In the genomic region with DNA sequence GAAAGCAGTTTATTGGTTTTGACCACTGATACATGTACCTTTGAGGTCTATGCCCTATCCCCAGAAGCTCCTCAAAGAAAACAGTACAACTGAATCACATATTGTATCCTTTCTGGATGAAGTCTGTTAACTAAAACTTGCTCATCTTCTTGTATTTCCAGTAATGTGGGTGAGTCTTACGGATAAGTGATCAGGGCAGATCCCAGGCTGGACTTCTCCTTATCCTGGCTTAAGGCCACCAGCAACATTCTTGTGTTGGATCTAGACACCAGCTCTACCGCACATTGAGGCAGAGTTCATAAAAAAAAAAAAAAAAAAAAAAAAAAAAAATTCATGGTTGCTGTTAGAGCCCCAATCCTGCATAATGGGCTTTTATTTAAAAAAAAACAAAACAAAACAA, we compare ENCODE assay signal across 31 cellular contexts.
"Had no signal": no experiment of that assay in that cellular context is flagged by ENCODE, and none has a peak within 500 bp of the region (broad histone marks: within the 10 kb centered on the region; RNA-seq: fewer than 3 reads in every experiment).

No MANE protein-coding gene starts in this region.

- H3K4me3 ChIP-seq: ascending aorta, cardiac muscle cell had no signal

- H3K27ac ChIP-seq: ascending aorta, cardiac muscle cell, VCaP had no signal

- DNase-seq: activated B cell treated with CpG ODN at 0.5 μM for 24 hours; activated CD4-positive, alpha-beta memory T cell treated with anti-CD3 and anti-CD28 coated beads for 36 hours; activated CD4-positive, alpha-beta T cell treated with anti-CD3 and anti-CD28 coated beads for 4 hours; activated CD4-positive, alpha-beta T cell treated with anti-CD3 and anti-CD28 coated beads, Interleukin-2, amount 10 ng/mL, durations not matched to agents 24 days and 14 days; activated CD4-positive, alpha-beta T cell treated with anti-CD3 and anti-CD28 coated beads, Interleukin-2, amount 50 U/mL, for 1 hour; activated CD4-positive, alpha-beta T cell treated with anti-CD3 and anti-CD28 coated beads, Interleukin-2, amount 50 U/mL, for 4 hours; activated CD4-positive, CD25-positive, alpha-beta regulatory T cell treated with anti-CD3 and anti-CD28 coated beads, Interleukin-2, amount 50 U/mL, for 72 hours; activated CD8-positive, alpha-beta memory T cell treated with anti-CD3 and anti-CD28 coated beads, Interleukin-2, amount 50 U/mL, for 4 hours; activated CD8-positive, alpha-beta T cell treated with anti-CD3 and anti-CD28 coated beads for 36 hours; activated effector memory CD4-positive, alpha-beta T cell treated with anti-CD3 and anti-CD28 coated beads, Interleukin-2, amount 50 U/mL, for 16 hours; activated gamma-delta T cell treated with Interleukin-2 at 50 U/mL for 16 hours; activated naive CD4-positive, alpha-beta T cell; activated naive CD4-positive, alpha-beta T cell treated with anti-CD3 and anti-CD28 coated beads for 36 hours; activated naive CD4-positive, alpha-beta T cell treated with anti-CD3 and anti-CD28 coated beads, Interleukin-2, amount 50 U/mL, for 16 hours; activated naive CD8-positive, alpha-beta T cell treated with anti-CD3 and anti-CD28 coated beads for 36 hours; activated T-cell treated with anti-CD3 and anti-CD28 coated beads for 4 hours; activated T-cell treated with anti-CD3 and anti-CD28 coated beads, Interleukin-2, amount 50 U/mL, for 1 hour; activated T-cell treated with anti-CD3 and anti-CD28 coated beads, Interleukin-2, amount 50 U/mL, for 4 hours; activated T-cell treated with anti-CD3 and anti-CD28 coated beads, Interleukin-2, amount 50 U/mL, for 72 hours; amygdala; anterior cingulate cortex; caudate nucleus; cerebellar nuclear complex; T-helper 1 cell; T-helper 2 cell; T-helper 9 cell had no signal

- H3K9me3 ChIP-seq: ascending aorta had no signal

- H3K27me3 ChIP-seq: ascending aorta, cardiac muscle cell had no signal

- H3K4me1 ChIP-seq: ascending aorta had no signal

- ATAC-seq: activated CD8-positive, alpha-beta T cell treated with anti-CD3 and anti-CD28 coated beads for 36 hours; activated naive CD4-positive, alpha-beta T cell treated with anti-CD3 and anti-CD28 coated beads, Interleukin-2, amount 50 U/mL, for 72 hours; activated T-cell treated with anti-CD3 and anti-CD28 coated beads, Interleukin-2, amount 50 U/mL, for 4 hours; activated T-cell treated with anti-CD3 and anti-CD28 coated beads, Interleukin-2, amount 50 U/mL, for 72 hours; activated T-helper 17 cell treated with anti-CD3 and anti-CD28 coated beads, Interleukin-2, amount 50 U/mL, for 72 hours had no signal

- H3K36me3 ChIP-seq: ascending aorta, cardiac muscle cell had no signal
